Comparison of ENCODE assay signal across 8 cellular contexts in genomic region chr19:16429066-16429758, GRCh38. TPM values are rescaled to one million over a fixed set of nuclear protein-coding genes. Genes with fewer than 3 reads are reported as not detected.
DNase-seq lines count a peak whose midpoint lies in the region; ATAC-seq and TF ChIP-seq lines count a peak whose summit lies in the region.

No MANE protein-coding gene starts in this region.

- 41% methylated on average over 13 of the region's 13 CpGs for WGBS in prostate gland

- H3K27ac ChIP-seq in RWPE2 (ENCODE audit: poor library complexity, severe bottlenecking) = no peak overlapping the region
- no peak overlapping the region for H3K27ac ChIP-seq in prostate gland

- TF ChIP-seq POLR2A in prostate gland (IDR thresholded peaks at IDR 0.05) = no peak

- H3K9me3 ChIP-seq in RWPE2 (ENCODE audit: severe bottlenecking) (no peaks in the 10 kb centered on the region), prostate gland (no peaks in the 10 kb centered on the region)

- H3K4me3 ChIP-seq in RWPE2 (ENCODE audit: severe bottlenecking) (no peak overlapping the region), prostate gland (no peak overlapping the region)

- no peaks in the 10 kb centered on the region for H3K27me3 ChIP-seq in RWPE2 (ENCODE audit: insufficient read depth, poor library complexity, severe bottlenecking)
- no peaks in the 10 kb centered on the region for H3K27me3 ChIP-seq in prostate gland (replicated peaks; ENCODE audit: insufficient read depth)

- peak; percentile 66 for ATAC-seq in RWPE2 (ENCODE audit: low read depth)
- peak; percentile 94 for ATAC-seq in Right ventricle myocardium superior (ENCODE audit: poor library complexity)
- no peak for ATAC-seq in HG03025 (IDR thresholded peaks at IDR 0.05; ENCODE audit: low FRiP score, unreplicated experiment)
- ATAC-seq in HG02870 (IDR thresholded peaks at IDR 0.05; ENCODE audit: unreplicated experiment) = no peak
- ATAC-seq in HG03378 (IDR thresholded peaks at IDR 0.05; ENCODE audit: unreplicated experiment) = no peak

- TF ChIP-seq CTCF in RWPE2 (IDR thresholded peaks at IDR 0.05; ENCODE audit: poor library complexity, severe bottlenecking) = no peak
- TF ChIP-seq CTCF in prostate gland (IDR thresholded peaks at IDR 0.05) = no peak

- H3K36me3 ChIP-seq in RWPE2 (ENCODE audit: low read depth) (peaks cover 53% of the 10 kb centered on the region), prostate gland (peaks cover 0 to 14% of the 10 kb centered on the region in 2 donors)

- H3K4me1 ChIP-seq in RWPE2 (ENCODE audit: insufficient read depth, poor library complexity, severe bottlenecking) = no peaks in the 10 kb centered on the region
- H3K4me1 ChIP-seq in prostate gland (replicated peaks) = no peaks in the 10 kb centered on the region

- intact Hi-C loops in Right ventricle myocardium superior (cut with DNase I) = no loop called here
- intact Hi-C loops in prostate gland (cut with DNase I) = no loop called here

- DNase-seq in HPDE6-E6E7 (ENCODE audit: extremely low spot score) (peak; percentile 70), RWPE2 (ENCODE audit: low spot score) (no peak), Right ventricle myocardium superior (peak; percentile 87), prostate gland (ENCODE audit: low spot score) (peak; percentile 61)
- DNase-seq in stimulated activated naive CD4-positive, alpha-beta T cell treated with Interleukin-2 at 50 U/mL for 16 hours (lab: John Stamatoyannopoulos, UW) = no peak

RNA-seq across cellular contexts. Expression of gene EPS15L1, which starts 42.6 kb away (rescaled TPM):
- total RNA-seq in Right ventricle myocardium superior (76.1 TPM), prostate gland (10 to 100 TPM; 18.4 to 30.4 TPM)

Comparison
In these comparisons a context has a peak if more than half of its experiments do, and no peak if none do; other contexts are left out.
1. DNase-seq: peak in HPDE6-E6E7 (single experiment), Right ventricle myocardium superior (single experiment) and prostate gland (single experiment); none in RWPE2 (single experiment) and stimulated activated naive CD4-positive, alpha-beta T cell treated with Interleukin-2 at 50 U/mL for 16 hours (single experiment).
2. ATAC-seq: peak in RWPE2 (single experiment) and Right ventricle myocardium superior (single experiment); none in HG03025 (single experiment), HG02870 (single experiment) and HG03378 (single experiment).